In genomic region chr21:37374026-37374425, GRCh38 we compare ENCODE assay signal across 9 cellular contexts. TPM values are rescaled to one million over a fixed set of nuclear protein-coding genes. Genes with fewer than 3 reads are reported as not detected.
DNase-seq lines count a peak whose midpoint lies in the region; ATAC-seq, FAIRE-seq and TF ChIP-seq lines count a peak whose summit lies in the region.
"Had no signal": no experiment of that assay in that cellular context is flagged by ENCODE, and none has a peak within 500 bp of the region (broad histone marks: within the 10 kb centered on the region; RNA-seq: fewer than 3 reads in every experiment).

No MANE protein-coding gene starts in this region.

- no peak overlapping the region for H3K4me3 ChIP-seq in fibroblast of the aortic adventitia (ENCODE audit: low read depth, low read length)
- H3K4me3 ChIP-seq in skeletal muscle satellite cell (ENCODE audit: low read length): no peak overlapping the region
- no peak overlapping the region for H3K4me3 ChIP-seq in pancreas

- peak overlapping the region; percentile 68 for H3K27ac Mint-ChIP-seq in activated T-cell treated with anti-CD3 and anti-CD28 coated beads, Interleukin-2, amount 50 U/mL, for 24 hours
- H3K27ac Mint-ChIP-seq in activated CD8-positive, alpha-beta T cell treated with anti-CD3 and anti-CD28 coated beads for 36 hours: peak overlapping the region; percentile 73

- peak overlapping the region; percentile 56 for H3K9ac ChIP-seq in skeletal muscle satellite cell (ENCODE audit: low read depth, low read length)

- H3K9me3 Mint-ChIP-seq in activated T-cell treated with anti-CD3 and anti-CD28 coated beads, Interleukin-2, amount 50 U/mL, for 24 hours: peaks cover 2% of the 10 kb centered on the region
- no peaks in the 10 kb centered on the region for H3K9me3 Mint-ChIP-seq in activated CD8-positive, alpha-beta T cell treated with anti-CD3 and anti-CD28 coated beads for 36 hours

- H3K36me3 ChIP-seq in skeletal muscle satellite cell (ENCODE audit: insufficient read depth, low read length) (no peaks in the 10 kb centered on the region), pancreas (no peaks in the 10 kb centered on the region)

- no peak overlapping the region for H3K27ac ChIP-seq in pancreas

- no peak for FAIRE-seq in pancreas (lab: Jason Lieb, UNC)

- no peak for TF ChIP-seq CTCF in activated CD8-positive, alpha-beta T cell treated with anti-CD3 and anti-CD28 coated beads for 36 hours (IDR thresholded peaks at IDR 0.05)
- TF ChIP-seq CTCF in fibroblast of the aortic adventitia (IDR thresholded peaks at IDR 0.05; ENCODE audit: insufficient read depth, low read length) (no peak), pancreas (IDR thresholded peaks at IDR 0.05) (no peak)

- intact Hi-C loops in activated CD8-positive, alpha-beta T cell treated with anti-CD3 and anti-CD28 coated beads for 36 hours (cut with micrococcal nuclease): loop anchor here (2.0 to 5.0 kb wide), 3 partner anchors 33 to 153 kb away; no protein-coding TSS in a partner anchor
- intact Hi-C loops in pancreas (cut with DNase I): no loop called here

- H3K4me3 Mint-ChIP-seq in activated T-cell treated with anti-CD3 and anti-CD28 coated beads, Interleukin-2, amount 50 U/mL, for 24 hours: no peak overlapping the region
- H3K4me3 Mint-ChIP-seq in activated CD8-positive, alpha-beta T cell treated with anti-CD3 and anti-CD28 coated beads for 36 hours: no peak overlapping the region

- H3K27me3 ChIP-seq in skeletal muscle satellite cell (ENCODE audit: control insufficient read depth, insufficient read depth, low read length) (no peaks in the 10 kb centered on the region), pancreas (no peaks in the 10 kb centered on the region)

- no peak for ATAC-seq in activated CD8-positive, alpha-beta T cell treated with anti-CD3 and anti-CD28 coated beads for 36 hours
- ATAC-seq in GM18873 (IDR thresholded peaks at IDR 0.05; ENCODE audit: low FRiP score, unreplicated experiment) (no peak), pancreas (no peak)

- no peaks in the 10 kb centered on the region for H3K9me3 ChIP-seq in skeletal muscle satellite cell (replicated peaks; ENCODE audit: low read length)
- H3K9me3 ChIP-seq in pancreas: no peaks in the 10 kb centered on the region

- no peak for DNase-seq in activated T-cell treated with anti-CD3 and anti-CD28 coated beads, Interleukin-2, amount 50 U/mL, for 24 hours
- no peak for DNase-seq in activated T-cell treated with anti-CD3 and anti-CD28 coated beads for 4 hours
- DNase-seq in activated CD8-positive, alpha-beta T cell treated with anti-CD3 and anti-CD28 coated beads for 36 hours: no peak
- peak; percentile 54 for DNase-seq in fibroblast of the aortic adventitia (ENCODE audit: low read depth)
- no peak for DNase-seq in mesenteric fat pad (ENCODE audit: low spot score)
- DNase-seq in pancreas: no peak
- DNase-seq: NCI-H187 had no signal

- peaks cover 62% of the 10 kb centered on the region for H3K4me1 ChIP-seq in skeletal muscle satellite cell (ENCODE audit: control insufficient read depth, insufficient read depth, low read length)
- peaks cover 14 to 54% (median 53%) of the 10 kb centered on the region in 3 donors for H3K4me1 ChIP-seq in pancreas

- H3K27me3 Mint-ChIP-seq in activated T-cell treated with anti-CD3 and anti-CD28 coated beads, Interleukin-2, amount 50 U/mL, for 24 hours: no peaks in the 10 kb centered on the region
- H3K27me3 Mint-ChIP-seq in activated CD8-positive, alpha-beta T cell treated with anti-CD3 and anti-CD28 coated beads for 36 hours: no peaks in the 10 kb centered on the region

- H3K4me1 Mint-ChIP-seq in activated T-cell treated with anti-CD3 and anti-CD28 coated beads, Interleukin-2, amount 50 U/mL, for 24 hours (ENCODE audit: low read depth): peaks cover 91% of the 10 kb centered on the region
- peaks cover 87% of the 10 kb centered on the region for H3K4me1 Mint-ChIP-seq in activated CD8-positive, alpha-beta T cell treated with anti-CD3 and anti-CD28 coated beads for 36 hours (ENCODE audit: low read depth)

- CTCF ChIA-PET in activated CD8-positive, alpha-beta T cell treated with anti-CD3 and anti-CD28 coated beads for 36 hours (lab: Charles Lee): interaction anchor here (1.2 to 3.2 kb wide), 2 partner anchors 9 to 12 kb away, joined by 5 to 13 read pairs; no protein-coding TSS in a partner anchor

- H3K4me2 ChIP-seq in skeletal muscle satellite cell (ENCODE audit: low read length): peak overlapping the region; percentile 67

- peaks cover 22% of the 10 kb centered on the region for H3K36me3 Mint-ChIP-seq in activated T-cell treated with anti-CD3 and anti-CD28 coated beads, Interleukin-2, amount 50 U/mL, for 24 hours (ENCODE audit: low read depth)
- peaks cover 21% of the 10 kb centered on the region for H3K36me3 Mint-ChIP-seq in activated CD8-positive, alpha-beta T cell treated with anti-CD3 and anti-CD28 coated beads for 36 hours (ENCODE audit: low read depth)

- whole genome bisulfite sequencing in pancreas, 2 donors: 72% methylated on average over 5 of the region's 5 CpGs

- POLR2A ChIA-PET in activated CD8-positive, alpha-beta T cell treated with anti-CD3 and anti-CD28 coated beads for 36 hours (lab: Charles Lee): interaction anchor here (0.7 to 2.2 kb wide), 5 partner anchors 12 to 149 kb away, joined by 3 to 9 read pairs (median 3); no protein-coding TSS in a partner anchor

RNA-seq across cellular contexts. Expression of gene DYRK1A, which starts 7.5 kb away (rescaled TPM):
- total RNA-seq in activated CD8-positive, alpha-beta T cell treated with anti-CD3 and anti-CD28 coated beads for 36 hours: 10 to 100 TPM; 57.5 to 58.7 TPM
- total RNA-seq in fibroblast of the aortic adventitia (ENCODE audit: low replicate concordance) (46.5 and 80.2 TPM in 2 replicates), mesenteric fat pad (48.8 TPM), pancreas (10 to 100 TPM; 20.4 to 37.9 (median 23.2) TPM)
- 29.7 and 36.5 TPM in 2 replicates for total RNA-seq in skeletal muscle satellite cell (2012; rRNA removed)
- polyA plus RNA-seq in pancreas: 10 to 100 TPM; 10.4 to 15.5 TPM
